ENCODE assay signal across 26 cellular contexts in the genomic region with DNA sequence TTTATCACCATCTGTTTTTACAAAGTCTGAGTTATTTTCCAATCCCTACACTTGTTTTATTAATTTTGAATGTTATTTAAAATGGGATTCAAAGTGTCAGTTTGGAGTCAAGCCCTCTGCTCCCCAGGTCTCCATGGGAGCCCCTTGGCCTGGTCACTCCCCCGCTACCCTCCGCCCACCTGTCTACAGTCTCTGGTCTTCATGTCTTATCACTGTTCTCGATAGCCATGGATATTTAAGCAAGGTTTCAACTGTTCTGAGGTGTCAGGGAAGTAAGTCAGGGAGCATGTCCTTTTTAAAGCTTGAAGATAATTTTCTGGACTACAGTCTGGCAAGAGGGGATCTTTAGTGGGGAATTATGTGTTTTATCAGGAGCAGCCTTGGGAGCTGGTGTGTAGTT.
"Had no signal": no experiment of that assay in that cellular context is flagged by ENCODE, and none has a peak within 500 bp of the region (broad histone marks: within the 10 kb centered on the region; RNA-seq: fewer than 3 reads in every experiment).

No MANE protein-coding gene starts in this region.

- H3K4me2 ChIP-seq: smooth muscle cell had no signal

- DNase-seq: caudate nucleus; cerebellar nuclear complex; cortex of kidney; effector memory CD8-positive, alpha-beta T cell; erythroblast; midbrain; naive thymus-derived CD4-positive, alpha-beta T cell; occipital lobe; ovary; posterior cingulate gyrus; psoas muscle; right lobe of liver; stimulated activated CD4-positive, alpha-beta T cell treated with anti-CD3 and anti-CD28 coated beads, Interleukin-12 subunit alpha, Interleukin-12 subunit beta, amount 100 ng/mL, for 4 hours; stimulated activated CD4-positive, alpha-beta T cell treated with anti-CD3 and anti-CD28 coated beads, Interleukin-1b, Interleukin-23, amount 100 ng/mL, for 48 hours; stimulated activated CD4-positive, alpha-beta T cell treated with anti-CD3 and anti-CD28 coated beads, Interleukin-4, amount 100 ng/mL, for 24 hours; stimulated activated naive CD8-positive, alpha-beta T cell treated with anti-CD3 and anti-CD28 coated beads, Interleukin-15, Interleukin-2, amounts not matched to agents 100 U/mL and 50 U/mL, for 24 hours; substantia nigra; testis; tibial artery had no signal

- ATAC-seq: effector memory CD8-positive, alpha-beta T cell; naive thymus-derived CD4-positive, alpha-beta T cell; psoas muscle; right lobe of liver; stimulated activated effector memory CD8-positive, alpha-beta T cell treated with anti-CD3 and anti-CD28 coated beads, Interleukin-12 subunit alpha, Interleukin-12 subunit beta, amount 100 ng/mL, for 72 hours; stimulated activated naive CD8-positive, alpha-beta T cell treated with anti-CD3 and anti-CD28 coated beads, Interleukin-15, Interleukin-2, amounts not matched to agents 100 U/mL and 50 U/mL, for 24 hours had no signal

- H3K9me3 ChIP-seq: ovary, psoas muscle, right lobe of liver, testis, tibial artery had no signal

- H3K36me3 Mint-ChIP-seq: naive thymus-derived CD4-positive, alpha-beta T cell; stimulated activated effector memory CD8-positive, alpha-beta T cell treated with anti-CD3 and anti-CD28 coated beads, Interleukin-12 subunit alpha, Interleukin-12 subunit beta, amount 100 ng/mL, for 72 hours; type B pancreatic cell had no signal

- H3K4me1 ChIP-seq: right lobe of liver had no signal

- H3K27me3 ChIP-seq: ovary, right lobe of liver, testis, tibial artery had no signal

- H3K36me3 ChIP-seq: ovary, right lobe of liver, tibial artery had no signal

- H3K27ac ChIP-seq: ovary, psoas muscle, right lobe of liver, testis, tibial artery had no signal

- H3K4me3 Mint-ChIP-seq: effector memory CD8-positive, alpha-beta T cell; naive thymus-derived CD4-positive, alpha-beta T cell; nephron; stimulated activated effector memory CD8-positive, alpha-beta T cell treated with anti-CD3 and anti-CD28 coated beads, Interleukin-12 subunit alpha, Interleukin-12 subunit beta, amount 100 ng/mL, for 72 hours; type B pancreatic cell had no signal

- H3K4me3 ChIP-seq: ovary, psoas muscle, right lobe of liver, smooth muscle cell, testis, tibial artery had no signal

- H3K27ac Mint-ChIP-seq: effector memory CD8-positive, alpha-beta T cell; naive thymus-derived CD4-positive, alpha-beta T cell; stimulated activated effector memory CD8-positive, alpha-beta T cell treated with anti-CD3 and anti-CD28 coated beads, Interleukin-12 subunit alpha, Interleukin-12 subunit beta, amount 100 ng/mL, for 72 hours; type B pancreatic cell had no signal

- H3K9me3 Mint-ChIP-seq: effector memory CD8-positive, alpha-beta T cell; nephron; stimulated activated effector memory CD8-positive, alpha-beta T cell treated with anti-CD3 and anti-CD28 coated beads, Interleukin-12 subunit alpha, Interleukin-12 subunit beta, amount 100 ng/mL, for 72 hours; type B pancreatic cell had no signal

- FAIRE-seq: endometrium, frontal cortex, keratinocyte had no signal
